17 cellular contexts compared by ENCODE assay signal in genomic region chr2:127330753-127331152, GRCh38. TPM values are rescaled to one million over a fixed set of nuclear protein-coding genes. Genes with fewer than 3 reads are reported as not detected.
DNase-seq lines count a peak whose midpoint lies in the region; ATAC-seq, FAIRE-seq and TF ChIP-seq lines count a peak whose summit lies in the region.
"Had no signal": no experiment of that assay in that cellular context is flagged by ENCODE, and none has a peak within 500 bp of the region (broad histone marks: within the 10 kb centered on the region; RNA-seq: fewer than 3 reads in every experiment).

No MANE protein-coding gene starts in this region.

- H3K9me3 ChIP-seq in HepG2 (ENCODE audit: low read length) (no peaks in the 10 kb centered on the region), GM23248 (ENCODE audit: low read depth) (no peaks in the 10 kb centered on the region)
- H3K9me3 ChIP-seq: gastrocnemius medialis, left ventricle myocardium inferior, ovary, tibial artery had no signal

- H3K4me2 ChIP-seq in HepG2 (ENCODE audit: low read depth, low read length) (no peak overlapping the region), GM23248 (ENCODE audit: unreplicated experiment) (no peak overlapping the region)
- H3K4me2 ChIP-seq: GM23338 had no signal

- no peak for FAIRE-seq in HepG2 (lab: Jason Lieb, UNC)

- no peaks in the 10 kb centered on the region for H3K9me3 Mint-ChIP-seq in stimulated activated naive B cell treated with anti-CD40 and anti-IgM and Interleukin-4, amounts not matched to agents 10 μg/mL and 1 μg/mL and 100 μg/mL, for 72 hours
- no peaks in the 10 kb centered on the region for H3K9me3 Mint-ChIP-seq in activated T-cell treated with anti-CD3 and anti-CD28 coated beads, Interleukin-2, amount 50 U/mL, for 4 hours
- H3K9me3 Mint-ChIP-seq: GM23338, WTC11 had no signal

- H3K27me3 ChIP-seq in HepG2 (ENCODE audit: control insufficient read depth in 1 of 2, insufficient read depth in 2 of 2, low read length in 2 of 2) (no peaks in the 10 kb centered on the region), GM23248 (replicated peaks; ENCODE audit: insufficient read depth) (no peaks in the 10 kb centered on the region)
- H3K27me3 ChIP-seq: gastrocnemius medialis, ovary, tibial artery had no signal

- H3K9ac ChIP-seq in HepG2 (ENCODE audit: insufficient read depth, low read depth, low read length) (no peak overlapping the region), GM23248 (no peak overlapping the region)

- H3K9me2 ChIP-seq in GM23248 (ENCODE audit: insufficient read depth): no peaks in the 10 kb centered on the region

- no peak overlapping the region for H3K4me3 Mint-ChIP-seq in stimulated activated naive B cell treated with anti-CD40 and anti-IgM and Interleukin-4, amounts not matched to agents 10 μg/mL and 1 μg/mL and 100 μg/mL, for 72 hours
- no peak overlapping the region for H3K4me3 Mint-ChIP-seq in activated T-cell treated with anti-CD3 and anti-CD28 coated beads, Interleukin-2, amount 50 U/mL, for 4 hours
- H3K4me3 Mint-ChIP-seq: GM23338, WTC11 had no signal

- peaks cover 16 to 26% of the 10 kb centered on the region in 2 donors for H3K36me3 Mint-ChIP-seq in stimulated activated naive B cell treated with anti-CD40 and anti-IgM and Interleukin-4, amounts not matched to agents 10 μg/mL and 1 μg/mL and 100 μg/mL, for 72 hours
- peaks cover 25% of the 10 kb centered on the region for H3K36me3 Mint-ChIP-seq in activated T-cell treated with anti-CD3 and anti-CD28 coated beads, Interleukin-2, amount 50 U/mL, for 4 hours (ENCODE audit: insufficient read depth)

- H3K27ac Mint-ChIP-seq in stimulated activated naive B cell treated with anti-CD40 and anti-IgM and Interleukin-4, amounts not matched to agents 10 μg/mL and 1 μg/mL and 100 μg/mL, for 72 hours: peak overlapping the region; percentile 56
- H3K27ac Mint-ChIP-seq: GM23338, WTC11 had no signal

- no peak for TF ChIP-seq EP300 in HepG2 (IDR thresholded peaks at IDR 0.05; ENCODE audit: low read depth in 2 of 2, low read length in 2 of 2)
- no peak for TF ChIP-seq EP300 in HepG2 (CRISPR knock-in tag; IDR thresholded peaks at IDR 0.05; ENCODE audit: borderline replicate concordance)

- POLR2A ChIA-PET in HepG2 (lab: Yijun Ruan, JAX): no interaction called here

- DNase-seq in stimulated activated naive B cell treated with anti-CD40 and anti-IgM and Interleukin-4, amounts not matched to agents 10 μg/mL and 1 μg/mL and 100 μg/mL, for 72 hours: no peak
- DNase-seq in activated T-cell treated with anti-CD3 and anti-CD28 coated beads, Interleukin-2, amount 50 U/mL, for 4 hours: no peak
- DNase-seq in HepG2 (ENCODE audit: low spot score): no peak
- no peak for DNase-seq in GM23248
- DNase-seq: activated gamma-delta T cell, gastrocnemius medialis, left ventricle myocardium inferior, NCI-H2029 treated with DMSO at 0.1 percent for 48 hours, ovary, T-helper 1 cell, tibial artery had no signal

- H3K27ac ChIP-seq in HepG2 (ENCODE audit: extremely low read length, insufficient read depth, low read length): no peak overlapping the region
- H3K27ac ChIP-seq in GM23248: no peak overlapping the region
- H3K27ac ChIP-seq: coronary artery, gastrocnemius medialis, left ventricle myocardium inferior, ovary, tibial artery had no signal

- intact Hi-C loops in HepG2 (cut with micrococcal nuclease; ENCODE audit: unreplicated experiment): no loop called here

- TF ChIP-seq RAD21 in HepG2 (CRISPR knock-in tag; IDR thresholded peaks at IDR 0.05): no peak

- TF ChIP-seq POLR2A in HepG2 (IDR thresholded peaks at IDR 0.05; ENCODE audit: insufficient read depth in 1 of 2, low read depth in 2 of 2, low read length in 2 of 2): no peak

- H3K36me3 ChIP-seq in HepG2 (replicated peaks in 1 of 2; ENCODE audit: control insufficient read depth in 1 of 2, insufficient read depth in 2 of 2, low read length in 2 of 2): peaks cover 15 to 48% of the 10 kb centered on the region in 2 experiments
- peaks cover 33% of the 10 kb centered on the region for H3K36me3 ChIP-seq in GM23248 (ENCODE audit: low read depth)
- H3K36me3 ChIP-seq: ovary had no signal

- CTCF ChIA-PET in HepG2 (lab: Yijun Ruan, JAX; ENCODE audit: low intra/inter-chr PET ratio, low total read pairs): no interaction called here

- H3K79me2 ChIP-seq in HepG2 (ENCODE audit: insufficient read depth, low read length) (no peaks in the 10 kb centered on the region), GM23248 (ENCODE audit: insufficient read depth) (peaks cover 24% of the 10 kb centered on the region)

- in situ Hi-C loops in HepG2 (cut with HindIII; ENCODE audit: extremely low pct_ligation_motif_present, low pct_unique_long_range_greater_than_20kb) (no loop called here), GM23248 (cut with MboI) (no loop called here)

- no TSS peak for BruUV-seq in HepG2 (replicated peaks; lab: Mats Ljungman, UMichigan)

- no peaks in the 10 kb centered on the region for H3K4me1 Mint-ChIP-seq in stimulated activated naive B cell treated with anti-CD40 and anti-IgM and Interleukin-4, amounts not matched to agents 10 μg/mL and 1 μg/mL and 100 μg/mL, for 72 hours
- H3K4me1 Mint-ChIP-seq in activated T-cell treated with anti-CD3 and anti-CD28 coated beads, Interleukin-2, amount 50 U/mL, for 4 hours (ENCODE audit: low read depth): no peaks in the 10 kb centered on the region
- H3K4me1 Mint-ChIP-seq: GM23338, WTC11 had no signal

- no peaks in the 10 kb centered on the region for H3K27me3 Mint-ChIP-seq in stimulated activated naive B cell treated with anti-CD40 and anti-IgM and Interleukin-4, amounts not matched to agents 10 μg/mL and 1 μg/mL and 100 μg/mL, for 72 hours
- no peaks in the 10 kb centered on the region for H3K27me3 Mint-ChIP-seq in activated T-cell treated with anti-CD3 and anti-CD28 coated beads, Interleukin-2, amount 50 U/mL, for 4 hours (ENCODE audit: low read depth)

- H3K4me1 ChIP-seq in HepG2 (ENCODE audit: insufficient read depth, low read length) (no peaks in the 10 kb centered on the region), GM23248 (ENCODE audit: insufficient read depth) (peaks cover 13% of the 10 kb centered on the region; the same call in 1 of the 2 replicates)
- H3K4me1 ChIP-seq: gastrocnemius medialis, left ventricle myocardium inferior, tibial artery had no signal

- H4K20me1 ChIP-seq in HepG2 (ENCODE audit: insufficient read depth, low read length) (no peaks in the 10 kb centered on the region), GM23248 (ENCODE audit: insufficient read depth) (no peaks in the 10 kb centered on the region)

- no peaks in the 10 kb centered on the region for H3F3A ChIP-seq in GM23248 (ENCODE audit: insufficient read depth)

- TF ChIP-seq CTCF in HepG2 (CRISPR knock-in tag; IDR thresholded peaks at IDR 0.05): no peak

- WGBS in HepG2 (ENCODE audit: low lambda C conversion rate): 97% methylated on average over 1 of the region's 1 CpG
- 96 to 98% methylated on average over 1 of the region's 1 CpG for WGBS in GM23248 (ENCODE audit: low coverage in 1 of 2, low lambda C conversion rate in 2 of 2, missing lambda C conversion rate in 2 of 2), 2 experiments

- H2AFZ ChIP-seq in HepG2 (ENCODE audit: low read length) (no peak overlapping the region), GM23248 (no peak overlapping the region)
- H2AFZ ChIP-seq: GM23338 had no signal

- ATAC-seq in GM19324 (IDR thresholded peaks at IDR 0.05; ENCODE audit: low FRiP score, unreplicated experiment) (peak; percentile 85), HG02588 (IDR thresholded peaks at IDR 0.05; ENCODE audit: unreplicated experiment) (peak; percentile 63), HG03108 (IDR thresholded peaks at IDR 0.05; ENCODE audit: unreplicated experiment) (peak; percentile 73), HepG2 (no peak)
- ATAC-seq in stimulated activated naive B cell treated with anti-CD40 and anti-IgM and Interleukin-4, amounts not matched to agents 10 μg/mL and 1 μg/mL and 100 μg/mL, for 72 hours (replicated peaks): no peak
- no peak for ATAC-seq in activated T-cell treated with anti-CD3 and anti-CD28 coated beads, Interleukin-2, amount 50 U/mL, for 4 hours
- ATAC-seq: gastrocnemius medialis, GM23338, WTC11 had no signal

- no peak overlapping the region for H3K4me3 ChIP-seq in HepG2 (replicated peaks in 1 of 3; ENCODE audit: insufficient read depth in 1 of 3, low read depth in 2 of 3, low read length in 3 of 3)
- H3K4me3 ChIP-seq in GM23248: no peak overlapping the region
- H3K4me3 ChIP-seq: coronary artery, gastrocnemius medialis, GM23338, left ventricle myocardium inferior, ovary, tibial artery had no signal

RNA-seq across cellular contexts. Expression of gene ERCC3, which starts 36.8 kb away (rescaled TPM):
- 10 to 100 TPM; 56.6 to 63.6 (median 61.8) TPM for total RNA-seq in activated T-cell treated with anti-CD3 and anti-CD28 coated beads, Interleukin-2, amount 50 U/mL, for 4 hours
- 43.3 and 49.7 TPM in 2 replicates for total RNA-seq in HepG2 (2016; rRNA removed; fragmentation: Illumina TruSeq; extraction: Trizol)
- 14.8 and 17.3 TPM in 2 replicates for total RNA-seq in HepG2 (2016; cell fraction: cytosol; rRNA removed; fragmentation: Illumina TruSeq; extraction: Trizol; ENCODE audit: low read depth)
- total RNA-seq in HepG2 (2016; cell fraction: insoluble cytoplasmic fraction; rRNA removed; fragmentation: Illumina TruSeq; extraction: Trizol): 46.8 and 50.6 TPM in 2 replicates
- total RNA-seq in HepG2 (2016; cell fraction: membrane; rRNA removed; fragmentation: Illumina TruSeq; extraction: Trizol): 17.0 and 21.7 TPM in 2 replicates
- total RNA-seq in HepG2 (2016; cell fraction: nucleus; rRNA removed; fragmentation: Illumina TruSeq; extraction: Trizol): 59.2 and 72.7 TPM in 2 replicates
- polyA plus RNA-seq in HepG2 (2011; rRNA removed) (64.6 and 70.5 TPM in 2 replicates), GM23248 (2016; fragmentation: Nextera tagmentation; extraction: Ambion mirVana) (37.5 and 41.8 TPM in 2 replicates)
- polyA plus RNA-seq in HepG2 (2011; cell fraction: cytosol; rRNA removed): 46.5 and 46.6 TPM in 2 replicates
- polyA plus RNA-seq in HepG2 (2011; cell fraction: nucleus; rRNA removed): 198 and 200 TPM in 2 replicates
- polyA plus RNA-seq in HepG2 (2012): 43.8 and 45.9 TPM in 2 replicates
- polyA plus RNA-seq in HepG2 (2016; cell fraction: cytosol; fragmentation: Illumina TruSeq; extraction: Trizol; ENCODE audit: low read depth): 3.3 and 3.5 TPM in 2 replicates
- polyA plus RNA-seq in HepG2 (2016; cell fraction: insoluble cytoplasmic fraction; fragmentation: Illumina TruSeq; extraction: Trizol; ENCODE audit: low read depth): 47.6 and 51.3 TPM in 2 replicates
- 8.6 and 9.9 TPM in 2 replicates for polyA plus RNA-seq in HepG2 (2016; cell fraction: membrane; fragmentation: Illumina TruSeq; extraction: Trizol; ENCODE audit: low read depth)
- polyA plus RNA-seq in HepG2 (2016; cell fraction: nucleus; fragmentation: Illumina TruSeq; extraction: Trizol; ENCODE audit: insufficient read depth, low read depth): 136 and 153 TPM in 2 replicates
- polyA minus RNA-seq in HepG2 (2011; rRNA and poly(A)+ RNA removed; ENCODE audit: low replicate concordance): 66.1 and 73.9 TPM in 2 replicates
- 20.4 and 24.3 TPM in 2 replicates for polyA minus RNA-seq in HepG2 (2011; cell fraction: cytosol; rRNA and poly(A)+ RNA removed)
- polyA minus RNA-seq in HepG2 (2011; cell fraction: nucleus; rRNA and poly(A)+ RNA removed): 106 and 124 TPM in 2 replicates
- total RNA-seq in GM23248 (2014; rRNA removed; shearing (Covaris generic)): 38.8 and 42.9 TPM in 2 replicates

RNA-seq across cellular contexts. Expression of gene MAP3K2, which starts 57.0 kb away (rescaled TPM):
- total RNA-seq in activated T-cell treated with anti-CD3 and anti-CD28 coated beads, Interleukin-2, amount 50 U/mL, for 4 hours: 10 to 100 TPM; 60.2 to 69.1 (median 63.8) TPM
- total RNA-seq in HepG2 (2016; rRNA removed; fragmentation: Illumina TruSeq; extraction: Trizol): 37.2 and 56.1 TPM in 2 replicates
- 12.9 and 13.4 TPM in 2 replicates for total RNA-seq in HepG2 (2016; cell fraction: cytosol; rRNA removed; fragmentation: Illumina TruSeq; extraction: Trizol; ENCODE audit: low read depth)
- 35.8 and 54.1 TPM in 2 replicates for total RNA-seq in HepG2 (2016; cell fraction: insoluble cytoplasmic fraction; rRNA removed; fragmentation: Illumina TruSeq; extraction: Trizol)
- 28.2 and 32.6 TPM in 2 replicates for total RNA-seq in HepG2 (2016; cell fraction: membrane; rRNA removed; fragmentation: Illumina TruSeq; extraction: Trizol)
- 37.4 and 42.1 TPM in 2 replicates for total RNA-seq in HepG2 (2016; cell fraction: nucleus; rRNA removed; fragmentation: Illumina TruSeq; extraction: Trizol)
- polyA plus RNA-seq in HepG2 (2011; rRNA removed): 11.2 and 12.2 TPM in 2 replicates
- polyA plus RNA-seq in HepG2 (2011; cell fraction: cytosol; rRNA removed): 5.1 and 7.6 TPM in 2 replicates
- polyA plus RNA-seq in HepG2 (2011; cell fraction: nucleus; rRNA removed): 18.1 and 21.8 TPM in 2 replicates
- 11.5 and 11.7 TPM in 2 replicates for polyA plus RNA-seq in HepG2 (2012)
- polyA plus RNA-seq in HepG2 (2016; cell fraction: cytosol; fragmentation: Illumina TruSeq; extraction: Trizol; ENCODE audit: low read depth): 0.44 and 0.68 TPM in 2 replicates
- 14.1 and 15.7 TPM in 2 replicates for polyA plus RNA-seq in HepG2 (2016; cell fraction: insoluble cytoplasmic fraction; fragmentation: Illumina TruSeq; extraction: Trizol; ENCODE audit: low read depth)
- polyA plus RNA-seq in HepG2 (2016; cell fraction: membrane; fragmentation: Illumina TruSeq; extraction: Trizol; ENCODE audit: low read depth): 3.3 and 3.5 TPM in 2 replicates
- 28.7 and 30.7 TPM in 2 replicates for polyA plus RNA-seq in HepG2 (2016; cell fraction: nucleus; fragmentation: Illumina TruSeq; extraction: Trizol; ENCODE audit: insufficient read depth, low read depth)
- 20.5 and 26.7 TPM in 2 replicates for polyA minus RNA-seq in HepG2 (2011; rRNA and poly(A)+ RNA removed; ENCODE audit: low replicate concordance)
- polyA minus RNA-seq in HepG2 (2011; cell fraction: cytosol; rRNA and poly(A)+ RNA removed): 43.5 and 45.0 TPM in 2 replicates
- 46.0 and 46.6 TPM in 2 replicates for polyA minus RNA-seq in HepG2 (2011; cell fraction: nucleus; rRNA and poly(A)+ RNA removed)
- total RNA-seq in GM23248 (2014; rRNA removed; shearing (Covaris generic)): 39.6 and 41.0 TPM in 2 replicates
- polyA plus RNA-seq in GM23248 (2016; fragmentation: Nextera tagmentation; extraction: Ambion mirVana): 32.9 and 36.7 TPM in 2 replicates

Comparison
In these comparisons a context has a peak if more than half of its experiments do, and no peak if none do; other contexts are left out.
1. ATAC-seq: peak in GM19324 (single experiment), HG02588 (single experiment) and HG03108 (single experiment); none in stimulated activated naive B cell treated with anti-CD40 and anti-IgM and Interleukin-4, amounts not matched to agents 10 μg/mL and 1 μg/mL and 100 μg/mL, for 72 hours (0 of 2), activated T-cell treated with anti-CD3 and anti-CD28 coated beads, Interleukin-2, amount 50 U/mL, for 4 hours (0 of 2) and HepG2 (single experiment).